ENCODE assay signal across 18 cellular contexts in genomic region chr12:41437578-41437977, GRCh38.
DNase-seq lines count a peak whose midpoint lies in the region; ATAC-seq, FAIRE-seq and TF ChIP-seq lines count a peak whose summit lies in the region.
"Had no signal": no experiment of that assay in that cellular context is flagged by ENCODE, and none has a peak within 500 bp of the region (broad histone marks: within the 10 kb centered on the region; RNA-seq: fewer than 3 reads in every experiment).

No MANE protein-coding gene starts in this region.

- TF ChIP-seq RAD21 in H1 (IDR thresholded peaks at IDR 0.05 in 1 of 2, conservative IDR thresholded peaks at IDR 0.05 in 1 of 2; ENCODE audit: low read depth in 2 of 2, low read length in 2 of 2), result no peak

- no peaks in the 10 kb centered on the region for H3K9me3 Mint-ChIP-seq in nephron
- H3K9me3 Mint-ChIP-seq: activated naive CD8-positive, alpha-beta T cell treated with anti-CD3 and anti-CD28 coated beads, Interleukin-2, amount 10 ng/mL, durations not matched to agents 7 days and 5 days; IgD-negative memory B cell had no signal

- no peak overlapping the region for H3K23ac ChIP-seq in H1 (ENCODE audit: insufficient read length)

- DNase-seq in NCI-H526 treated with DMSO at 0.1 percent for 48 hours (lab: John Stamatoyannopoulos, UW) (peak; percentile 90), H1 (ENCODE audit: low read depth in 1 of 2, low spot score in 2 of 2) (no peak), left ventricle myocardium superior (no peak), T-helper 2 cell (no peak), EL (no peak)
- no peak for DNase-seq in activated CD8-positive, alpha-beta memory T cell treated with anti-CD3 and anti-CD28 coated beads, Interleukin-2, amount 50 U/mL, for 4 hours
- DNase-seq: activated CD4-positive, alpha-beta T cell treated with anti-CD3 and anti-CD28 coated beads, Interleukin-2, amount 50 U/mL, for 48 hours; activated naive CD8-positive, alpha-beta T cell treated with anti-CD3 and anti-CD28 coated beads, Interleukin-2, amount 10 ng/mL, durations not matched to agents 7 days and 5 days; activated T-cell treated with anti-CD3 and anti-CD28 coated beads, Interleukin-2, amount 50 U/mL, for 48 hours; Caco-2; immature natural killer cell; NCI-H1105 treated with DMSO at 0.1 percent for 48 hours; NCI-H2227 treated with DMSO at 0.1 percent for 48 hours; PC-3 had no signal

- 94% methylated on average over 5 of the region's 5 CpGs; no CpG with 5 or more reads in 1 of the 2 experiments for WGBS in H1 (ENCODE audit: extremely low coverage in 1 of 2, insufficient coverage in 1 of 2, insufficient read length in 1 of 2, insufficient replicate concordance in 2 of 2, low coverage in 1 of 2, low lambda C conversion rate in 2 of 2, missing lambda C conversion rate in 1 of 2), 2 experiments

- H3K4me2 ChIP-seq in BLaER1 (peak overlapping the region; percentile 13), H1 (ENCODE audit: insufficient read depth in 1 of 2, low read depth in 2 of 2, low read length in 2 of 2) (no peak overlapping the region)

- H3K36me3 Mint-ChIP-seq in nephron (ENCODE audit: low read depth), result no peaks in the 10 kb centered on the region
- H3K36me3 Mint-ChIP-seq: activated naive CD8-positive, alpha-beta T cell treated with anti-CD3 and anti-CD28 coated beads, Interleukin-2, amount 10 ng/mL, durations not matched to agents 7 days and 5 days; IgD-negative memory B cell; immature natural killer cell had no signal

- no peak for ATAC-seq in left ventricle myocardium superior
- ATAC-seq: PC-3 had no signal

- H4K20me1 ChIP-seq in BLaER1 (no peaks in the 10 kb centered on the region), H1 (replicated peaks in 1 of 2; ENCODE audit: control insufficient read depth in 1 of 2, insufficient read depth in 2 of 2, low read length in 2 of 2) (no peaks in the 10 kb centered on the region)

- no peak overlapping the region for H2BK5ac ChIP-seq in H1 (ENCODE audit: low read depth, low read length)

- POLR2A ChIA-PET in H1 (lab: Charles Lee; ENCODE audit: partially characterized antibody), result no interaction called here

- no peaks in the 10 kb centered on the region for H3K36me3 ChIP-seq in BLaER1
- H3K36me3 ChIP-seq in H1 (ENCODE audit: control insufficient read depth in 2 of 4, insufficient read depth in 4 of 4, low read length in 3 of 4), result no peaks in the 10 kb centered on the region

- no peak overlapping the region for H3K9ac ChIP-seq in BLaER1
- no peak overlapping the region for H3K9ac ChIP-seq in H1 (replicated peaks in 1 of 4; ENCODE audit: extremely low read depth in 1 of 4, low read depth in 3 of 4, low read length in 3 of 4)

- CTCF ChIA-PET in H1 (lab: Charles Lee; ENCODE audit: partially characterized antibody), result interaction anchor here (0.6 kb wide), 1 partner anchor 69 kb away, joined by 4 read pairs; no protein-coding TSS in a partner anchor

- no peak overlapping the region for H4K8ac ChIP-seq in H1 (ENCODE audit: extremely low read depth, insufficient read depth, low read length)

- no peak overlapping the region for H3K4ac ChIP-seq in H1 (replicated peaks; ENCODE audit: insufficient read length, low read depth, low read length)

- H3K4me1 Mint-ChIP-seq in nephron, result peaks cover 19% of the 10 kb centered on the region

- no peak for TF ChIP-seq EP300 in H1 (IDR thresholded peaks at IDR 0.05; ENCODE audit: borderline replicate concordance in 1 of 2, low read depth in 2 of 2, low read length in 2 of 2)

- TF ChIP-seq POLR2A in H1 (IDR thresholded peaks at IDR 0.05; ENCODE audit: control extremely low read depth in 1 of 2, low read depth in 2 of 2, low read length in 2 of 2), result no peak

- H3K18ac ChIP-seq in H1 (ENCODE audit: extremely low read depth, low read length), result no peak overlapping the region

- H3K4me1 ChIP-seq in BLaER1 (peaks cover 9% of the 10 kb centered on the region), H1 (replicated peaks in 1 of 4; ENCODE audit: control insufficient read depth in 3 of 4, insufficient read depth in 4 of 4, low read length in 3 of 4) (peaks cover 0 to 6% (median 4%) of the 10 kb centered on the region in 4 experiments; a peak in 4 of 7 replicates)
- H3K4me1 ChIP-seq: Caco-2 had no signal

- no peak overlapping the region for H3K4me3 ChIP-seq in BLaER1
- H3K4me3 ChIP-seq in H1 (ENCODE audit: extremely low read depth in 1 of 4, insufficient read depth in 2 of 4, low read depth in 3 of 4, low read length in 4 of 4), result no peak overlapping the region
- H3K4me3 ChIP-seq: skin epidermis had no signal

- peak overlapping the region; percentile 8 to 48 (median 9) for H3K27ac Mint-ChIP-seq in nephron
- H3K27ac Mint-ChIP-seq: activated naive CD8-positive, alpha-beta T cell treated with anti-CD3 and anti-CD28 coated beads, Interleukin-2, amount 10 ng/mL, durations not matched to agents 7 days and 5 days; IgD-negative memory B cell; immature natural killer cell had no signal

- H3K27me3 Mint-ChIP-seq in nephron (ENCODE audit: low read depth), result no peaks in the 10 kb centered on the region
- H3K27me3 Mint-ChIP-seq: IgD-negative memory B cell had no signal

- no peaks in the 10 kb centered on the region for H3K79me1 ChIP-seq in H1 (ENCODE audit: low read depth, low read length)

- no peak overlapping the region for H2AK5ac ChIP-seq in H1 (ENCODE audit: low read depth, low read length)

- H2BK20ac ChIP-seq in H1 (ENCODE audit: low read length), result no peak overlapping the region

- H4K5ac ChIP-seq in H1 (ENCODE audit: insufficient read length, low read depth, low read length), result no peak overlapping the region

- H3K27ac ChIP-seq in BLaER1 (no peak overlapping the region), H1 (ENCODE audit: low read depth, low read length) (no peak overlapping the region)
- H3K27ac ChIP-seq: skin epidermis had no signal

- no peak overlapping the region for H2BK15ac ChIP-seq in H1 (ENCODE audit: low read length)

- no peaks in the 10 kb centered on the region for H3K79me2 ChIP-seq in H1 (ENCODE audit: control insufficient read depth in 1 of 2, insufficient read depth in 2 of 2, low read length in 2 of 2)

- peak overlapping the region; percentile 81 for H2AFZ ChIP-seq in H1 (ENCODE audit: low read length)

- peak overlapping the region; percentile 36 to 47 (median 46) for H3K4me3 Mint-ChIP-seq in nephron
- H3K4me3 Mint-ChIP-seq: activated naive CD8-positive, alpha-beta T cell treated with anti-CD3 and anti-CD28 coated beads, Interleukin-2, amount 10 ng/mL, durations not matched to agents 7 days and 5 days had no signal

- no peaks in the 10 kb centered on the region for H3K9me3 ChIP-seq in BLaER1
- H3K9me3 ChIP-seq in H1 (ENCODE audit: insufficient read depth in 2 of 2, low read depth in 1 of 2, low read length in 1 of 2), result no peaks in the 10 kb centered on the region
- H3K9me3 ChIP-seq: Caco-2 had no signal

- intact Hi-C loops in left ventricle myocardium superior (cut with micrococcal nuclease), result no loop called here

- no peaks in the 10 kb centered on the region for H3K23me2 ChIP-seq in H1 (ENCODE audit: low read depth, low read length)

- no peak overlapping the region for H2BK12ac ChIP-seq in H1 (ENCODE audit: low read depth, low read length)

- FAIRE-seq in H1 (lab: Jason Lieb, UNC), result no peak

- no peak overlapping the region for H2BK120ac ChIP-seq in H1 (replicated peaks; ENCODE audit: low read depth, low read length)

- TF ChIP-seq CTCF in H1 (IDR thresholded peaks at IDR 0.05; ENCODE audit: control extremely low read depth in 1 of 3, insufficient read depth in 1 of 3, low read depth in 1 of 3, low read length in 3 of 3), result no peak
- no peak for TF ChIP-seq CTCF in nephron (IDR thresholded peaks at IDR 0.05; ENCODE audit: unreplicated experiment in 3 of 3)

- H3K14ac ChIP-seq in H1 (ENCODE audit: insufficient read length), result no peak overlapping the region

- no peak overlapping the region for H4K91ac ChIP-seq in H1 (replicated peaks; ENCODE audit: insufficient read length, low read length)

- H3K27me3 ChIP-seq in BLaER1 (no peaks in the 10 kb centered on the region), H1 (replicated peaks in 1 of 4; ENCODE audit: control insufficient read depth in 3 of 4, extremely low read depth in 1 of 4, insufficient read depth in 3 of 4, low read length in 3 of 4) (peaks cover 0 to 1% (median 0%) of the 10 kb centered on the region in 4 experiments; a peak in 1 of 7 replicates)

- no peak overlapping the region for H3K56ac ChIP-seq in H1 (replicated peaks; ENCODE audit: insufficient read length, low read depth, low read length)

TF ChIP-seq in H1, 55 proteins besides CTCF, POLR2A, EP300 and RAD21:
- TF ChIP-seq RXRA (IDR thresholded peaks at IDR 0.05; ENCODE audit: insufficient read depth, low read depth, low read length), result no peak
- TF ChIP-seq E2F6 (IDR thresholded peaks at IDR 0.05), result no peak
- no peak for TF ChIP-seq KDM5A (IDR thresholded peaks at IDR 0.05; ENCODE audit: low read length)
- TF ChIP-seq TCF12 (IDR thresholded peaks at IDR 0.05; ENCODE audit: low read depth, low read length), result no peak
- TF ChIP-seq SP4 (IDR thresholded peaks at IDR 0.05; ENCODE audit: low read length), result no peak
- TF ChIP-seq GTF2F1 (IDR thresholded peaks at IDR 0.05; ENCODE audit: borderline replicate concordance, low read depth, low read length), result no peak
- no peak for TF ChIP-seq TAF7 (optimal IDR thresholded peaks at IDR 0.05; ENCODE audit: borderline replicate concordance, low read depth, low read length)
- TF ChIP-seq ASH2L (IDR thresholded peaks at IDR 0.05; ENCODE audit: low read length), result no peak
- no peak for TF ChIP-seq HDAC6 (IDR thresholded peaks at IDR 0.05; ENCODE audit: low read depth, low read length)
- TF ChIP-seq ATF2 (IDR thresholded peaks at IDR 0.05; ENCODE audit: low read length), result no peak
- no peak for TF ChIP-seq SIX5 (IDR thresholded peaks at IDR 0.05; ENCODE audit: low read depth, low read length)
